10 cellular contexts compared by ENCODE assay signal in genomic region chr21:38993561-38993960, GRCh38.
A peak's percentile ranks its signal among the peaks of the same experiment; 100 is the strongest.
DNase-seq lines count a peak whose midpoint lies in the region; ATAC-seq, FAIRE-seq and TF ChIP-seq lines count a peak whose summit lies in the region.
"Had no signal": no experiment of that assay in that cellular context is flagged by ENCODE, and none has a peak within 500 bp of the region (broad histone marks: within the 10 kb centered on the region; RNA-seq: fewer than 3 reads in every experiment).

No MANE protein-coding gene starts in this region.

- H4K20me1 ChIP-seq in endothelial cell of umbilical vein (replicated peaks; ENCODE audit: control insufficient read depth, extremely low read depth, insufficient read depth, low read length) = no peaks in the 10 kb centered on the region

- no TSS peak for BruUV-seq in endothelial cell of umbilical vein (replicated peaks; lab: Mats Ljungman, UMichigan)

- H3K36me3 Mint-ChIP-seq in activated T-helper 17 cell treated with anti-CD3 and anti-CD28 coated beads, Interleukin-2, amount 50 U/mL, for 72 hours (ENCODE audit: low read depth) = no peaks in the 10 kb centered on the region

- intact Hi-C loops in endothelial cell of umbilical vein (cut with micrococcal nuclease) = loop anchor here (1.0 to 5.0 kb wide), 10 partner anchors 11 to 495 kb away; partner anchors contain the start of gene ERG

- peaks cover 4% of the 10 kb centered on the region for H3K4me1 Mint-ChIP-seq in activated T-helper 17 cell treated with anti-CD3 and anti-CD28 coated beads, Interleukin-2, amount 50 U/mL, for 72 hours

- no peaks in the 10 kb centered on the region for H3K9me1 ChIP-seq in endothelial cell of umbilical vein (replicated peaks; ENCODE audit: control insufficient read depth, extremely low read depth, insufficient read depth, low read length)

- no peak for ATAC-seq in activated T-helper 17 cell treated with anti-CD3 and anti-CD28 coated beads, Interleukin-2, amount 50 U/mL, for 72 hours (replicated peaks)
- no peak for ATAC-seq in HG02870 (IDR thresholded peaks at IDR 0.05; ENCODE audit: unreplicated experiment)

- H3K27ac Mint-ChIP-seq in activated T-helper 17 cell treated with anti-CD3 and anti-CD28 coated beads, Interleukin-2, amount 50 U/mL, for 72 hours = no peak overlapping the region

- H3K9me3 ChIP-seq in endothelial cell of umbilical vein (replicated peaks; ENCODE audit: control insufficient read depth, insufficient read depth, low read length) (no peaks in the 10 kb centered on the region), mucosa of rectum (ENCODE audit: control insufficient read depth in 2 of 2, low read length in 2 of 2) (no peaks in the 10 kb centered on the region)

- H3K4me3 Mint-ChIP-seq in activated T-helper 17 cell treated with anti-CD3 and anti-CD28 coated beads, Interleukin-2, amount 50 U/mL, for 72 hours = no peak overlapping the region

- TF ChIP-seq CTCF in endothelial cell of umbilical vein (IDR thresholded peaks at IDR 0.05; ENCODE audit: extremely low read depth in 1 of 2, insufficient read depth in 1 of 2, low read depth in 1 of 2, low read length in 2 of 2) = no peak

- H3K9ac ChIP-seq in endothelial cell of umbilical vein (replicated peaks; ENCODE audit: extremely low read depth, insufficient read depth, low read length) (peak overlapping the region; percentile 69), mucosa of rectum (ENCODE audit: low read depth in 1 of 2, low read length in 2 of 2) (no peak overlapping the region)

- no peak overlapping the region for H2AFZ ChIP-seq in endothelial cell of umbilical vein (ENCODE audit: low read depth, low read length)

- TF ChIP-seq POLR2A in endothelial cell of umbilical vein (IDR thresholded peaks at IDR 0.05; ENCODE audit: low read depth, low read length) = no peak

- peaks cover 32% of the 10 kb centered on the region for H3K27me3 Mint-ChIP-seq in activated T-helper 17 cell treated with anti-CD3 and anti-CD28 coated beads, Interleukin-2, amount 50 U/mL, for 72 hours

- H3K4me1 ChIP-seq in endothelial cell of umbilical vein (ENCODE audit: control insufficient read depth, extremely low read depth, insufficient read depth, low read length) (peaks cover 58% of the 10 kb centered on the region), mucosa of rectum (ENCODE audit: control insufficient read depth in 2 of 2, insufficient read depth in 2 of 2, low read length in 2 of 2) (peaks cover 16 to 19% of the 10 kb centered on the region in 2 donors)

- H3K4me3 ChIP-seq in endothelial cell of umbilical vein (replicated peaks in 1 of 3; ENCODE audit: insufficient read depth in 1 of 3, low read depth in 1 of 3, low read length in 3 of 3) = peak overlapping the region in 1 of 3 experiments; percentile 51
- no peak overlapping the region for H3K4me3 ChIP-seq in mucosa of rectum (ENCODE audit: low read length in 2 of 2)

- DNase-seq in SIG-M5 treated with dmso at 0.1 percent for 504 hours (lab: John Stamatoyannopoulos, UW; ENCODE audit: unreplicated experiment) (peak; percentile 17), SIG-M5 (lab: John Stamatoyannopoulos, UW) (no peak), endothelial cell of umbilical vein (ENCODE audit: low read depth, low spot score) (peak; percentile 93), GM19238 (ENCODE audit: insufficient read length, low spot score) (no peak)
- DNase-seq in stimulated activated CD4-positive, alpha-beta T cell treated with anti-CD3 and anti-CD28 coated beads, Interleukin-4, amount 100 ng/mL, for 4 hours = no peak
- DNase-seq: NCI-H1930 had no signal

- dilution Hi-C loops in endothelial cell of umbilical vein (cut with MboI; ENCODE audit: extremely low pct_ligation_motif_present, low sequenced_read_pairs) = no loop called here

- peak; percentile 99 for FAIRE-seq in endothelial cell of umbilical vein (lab: Jason Lieb, UNC)
- FAIRE-seq: islet of Langerhans had no signal

- no peaks in the 10 kb centered on the region for H3K79me2 ChIP-seq in endothelial cell of umbilical vein (ENCODE audit: control insufficient read depth, insufficient read depth, low read length)

- peak overlapping the region; percentile 94 for H3K27ac ChIP-seq in endothelial cell of umbilical vein (ENCODE audit: insufficient read depth, low read depth, low read length)
- H3K27ac ChIP-seq in mucosa of rectum (ENCODE audit: low read depth in 2 of 2, low read length in 2 of 2) = peak overlapping the region; percentile 14 to 54

- H3K36me3 ChIP-seq in endothelial cell of umbilical vein (ENCODE audit: control insufficient read depth in 2 of 2, extremely low read depth in 1 of 2, insufficient read depth in 2 of 2, low read length in 2 of 2) (no peaks in the 10 kb centered on the region), mucosa of rectum (ENCODE audit: control insufficient read depth in 2 of 2, insufficient read depth in 2 of 2, low read length in 2 of 2) (no peaks in the 10 kb centered on the region)

- H3K27me3 ChIP-seq in endothelial cell of umbilical vein (ENCODE audit: control insufficient read depth in 2 of 2, insufficient read depth in 2 of 2, low read length in 2 of 2) (no peaks in the 10 kb centered on the region), mucosa of rectum (ENCODE audit: control insufficient read depth in 2 of 2, insufficient read depth in 2 of 2, low read length in 2 of 2) (no peaks in the 10 kb centered on the region)

- CTCF ChIA-PET in endothelial cell of umbilical vein (lab: Charles Lee) = interaction anchor here (0.7 to 2.4 kb wide), 13 partner anchors 10 to 823 kb away, joined by 3 to 8 read pairs (median 4); no protein-coding TSS in a partner anchor

- H3K9me3 Mint-ChIP-seq in activated T-helper 17 cell treated with anti-CD3 and anti-CD28 coated beads, Interleukin-2, amount 50 U/mL, for 72 hours = no peaks in the 10 kb centered on the region

- POLR2A ChIA-PET in endothelial cell of umbilical vein (lab: Charles Lee) = interaction anchor here (0.5 kb wide), 1 partner anchor 12 kb away, joined by 4 read pairs; no protein-coding TSS in a partner anchor

- H3K4me2 ChIP-seq in endothelial cell of umbilical vein (ENCODE audit: insufficient read depth, low read length) = peak overlapping the region; percentile 93

TF ChIP-seq in endothelial cell of umbilical vein, 7 proteins besides CTCF, POLR2A, EP300 and RAD21:
- TF ChIP-seq EZH2 (IDR thresholded peaks at IDR 0.05; ENCODE audit: borderline replicate concordance, low read depth, low read length, severe bottlenecking) (no peak), POLR2AphosphoS5 (IDR thresholded peaks at IDR 0.05; ENCODE audit: insufficient read depth, low read depth, low read length) (peak; percentile 53), MAX (IDR thresholded peaks at IDR 0.05; ENCODE audit: insufficient read depth, insufficient read length) (no peak), FOS (IDR thresholded peaks at IDR 0.05; ENCODE audit: borderline replicate concordance, insufficient read depth, low read length) (peak; percentile 68), JUN (IDR thresholded peaks at IDR 0.05; ENCODE audit: borderline replicate concordance, insufficient read depth, insufficient read length, low read depth) (peak; percentile 56), MYC (IDR thresholded peaks at IDR 0.05; ENCODE audit: low read depth, low read length) (no peak), GATA2 (IDR thresholded peaks at IDR 0.05; ENCODE audit: insufficient read depth, insufficient read length, low read depth, low read length) (peak; percentile 63)

Comparison
In these comparisons a context has a peak if more than half of its experiments do, and no peak if none do; other contexts are left out.
1. DNase-seq: peak in SIG-M5 treated with dmso at 0.1 percent for 504 hours (single experiment) and endothelial cell of umbilical vein (single experiment); none in SIG-M5 (single experiment), GM19238 (single experiment) and stimulated activated CD4-positive, alpha-beta T cell treated with anti-CD3 and anti-CD28 coated beads, Interleukin-4, amount 100 ng/mL, for 4 hours (0 of 2).